Comparison of ENCODE assay signal across 8 cellular contexts in the genomic region with DNA sequence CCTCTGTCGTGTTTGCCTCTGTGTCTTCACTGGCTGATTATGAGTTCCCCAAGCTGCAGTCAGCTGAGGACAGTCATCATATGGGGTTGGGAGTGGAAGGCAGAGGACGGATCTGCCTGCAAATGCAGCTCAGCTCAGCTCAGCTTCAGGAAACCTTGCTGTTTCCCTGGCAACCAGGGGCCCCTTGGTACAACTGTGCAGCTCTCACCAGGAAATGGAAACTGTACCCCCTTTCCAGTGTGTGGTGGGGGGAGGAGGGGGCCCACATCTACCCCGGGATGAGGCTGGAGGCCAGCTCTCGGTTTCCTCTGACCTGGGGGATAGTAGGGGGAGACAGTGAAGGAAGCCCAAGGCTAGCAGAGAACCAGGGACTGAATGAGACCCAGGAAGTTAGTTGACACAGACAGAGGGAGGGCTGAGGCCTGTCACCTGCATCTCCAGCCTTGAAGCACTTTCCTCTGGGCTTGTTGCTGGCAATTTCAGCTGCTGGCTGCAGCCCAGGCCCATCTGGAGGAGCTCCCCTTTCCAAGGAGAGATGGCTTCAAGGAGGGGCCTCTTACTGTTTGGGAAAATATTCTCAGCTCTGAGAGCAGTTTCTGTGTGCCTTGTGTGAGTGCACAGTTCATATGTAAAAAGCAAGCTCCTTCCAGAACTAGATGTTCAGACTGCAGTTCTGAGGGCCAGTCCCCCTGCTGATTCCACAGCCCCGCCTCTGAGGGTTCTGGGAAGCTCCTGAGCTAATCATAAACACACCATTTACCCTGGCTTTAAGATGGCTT. TPM values are rescaled to one million over a fixed set of nuclear protein-coding genes. Genes with fewer than 3 reads are reported as not detected.
A peak's percentile ranks its signal among the peaks of the same experiment; 100 is the strongest.
DNase-seq lines count a peak whose midpoint lies in the region; ATAC-seq, FAIRE-seq and TF ChIP-seq lines count a peak whose summit lies in the region.

No MANE protein-coding gene starts in this region.

- H3K27me3 ChIP-seq in cardiac muscle cell = no peaks in the 10 kb centered on the region
- no peaks in the 10 kb centered on the region for H3K27me3 ChIP-seq in spleen (replicated peaks in 1 of 7)

- DNase-seq in NOMO-1 treated with dmso at 0.1 percent for 144 hours (lab: John Stamatoyannopoulos, UW; ENCODE audit: unreplicated experiment) = peak; percentile 79
- DNase-seq in activated effector memory CD4-positive, alpha-beta T cell treated with anti-CD3 and anti-CD28 coated beads, Interleukin-2, amount 50 U/mL, for 16 hours = peak; percentile 88
- DNase-seq in cardiac muscle cell (ENCODE audit: low read depth in 1 of 2, low spot score in 1 of 2) = peak; percentile 31 to 50
- peak; percentile 89 for DNase-seq in spleen
- DNase-seq in urothelium cell line (ENCODE audit: low spot score) = no peak
- DNase-seq in hippocampal formation (lab: John Stamatoyannopoulos, UW) = no peak

- H3K4me1 ChIP-seq in cardiac muscle cell (ENCODE audit: low read depth) (peaks cover 52% of the 10 kb centered on the region), spleen (peaks cover 76 to 100% (median 99%) of the 10 kb centered on the region in 6 donors)

- TF ChIP-seq POLR2A in GM18505 (IDR thresholded peaks at IDR 0.05; ENCODE audit: borderline replicate concordance, extremely low read depth, insufficient read depth, insufficient read length) = peak; percentile 47
- TF ChIP-seq POLR2A in spleen (IDR thresholded peaks at IDR 0.05) = no peak

- H3K27ac ChIP-seq in cardiac muscle cell (peak overlapping the region; percentile 81), spleen (peak overlapping the region; percentile 66 to 96 (median 82))

- intact Hi-C loops in spleen (cut with DNase I; ENCODE audit: low total_unique reads) = no loop called here

- no peak for TF ChIP-seq CTCF in cardiac muscle cell (IDR thresholded peaks at IDR 0.05; ENCODE audit: low read depth, low read length)
- TF ChIP-seq CTCF in spleen (IDR thresholded peaks at IDR 0.05 in 8 of 11, conservative IDR thresholded peaks at IDR 0.05 in 3 of 11) = no peak

- 10 to 16% (median 14%) methylated on average over 5 of the region's 5 CpGs for WGBS in spleen, 5 donors

- H3K9me3 ChIP-seq in cardiac muscle cell (ENCODE audit: low read depth) (no peaks in the 10 kb centered on the region), spleen (no peaks in the 10 kb centered on the region)

- H3K36me3 ChIP-seq in cardiac muscle cell = peaks cover 8% of the 10 kb centered on the region
- peaks cover 0 to 40% (median 20%) of the 10 kb centered on the region in 6 donors for H3K36me3 ChIP-seq in spleen

- H3K4me3 ChIP-seq in cardiac muscle cell (no peak overlapping the region), spleen (peak overlapping the region in 4 of 8 donors; percentile 0 to 52 (median 8))

- no peak for FAIRE-seq in urothelium cell line (lab: Jason Lieb, UNC)

- peak; percentile 63 for ATAC-seq in GM18505 (IDR thresholded peaks at IDR 0.05; ENCODE audit: unreplicated experiment)
- ATAC-seq in HG02623 (IDR thresholded peaks at IDR 0.05; ENCODE audit: unreplicated experiment) = peak; percentile 40

RNA-seq across cellular contexts. Expression of a gene that starts 6.9 kb away (rescaled TPM):
- total RNA-seq in cardiac muscle cell (628 and 658 TPM in 2 replicates), spleen (100 to 1,000 TPM; 142 to 295 (median 210) TPM)
- polyA plus RNA-seq in cardiac muscle cell (404 and 448 TPM in 2 replicates), spleen (100 to 1,000 TPM; 141 to 186 (median 155) TPM)

Comparison
In these comparisons a context has a peak if more than half of its experiments do, and no peak if none do; other contexts are left out.
1. DNase-seq: peak in NOMO-1 treated with dmso at 0.1 percent for 144 hours (single experiment), activated effector memory CD4-positive, alpha-beta T cell treated with anti-CD3 and anti-CD28 coated beads, Interleukin-2, amount 50 U/mL, for 16 hours (single experiment), cardiac muscle cell (2 of 2) and spleen (single experiment); none in urothelium cell line (single experiment) and hippocampal formation (0 of 2).